ENCODE assay signal across 13 cellular contexts in genomic region chr3:193554790-193555189, GRCh38. TPM values are rescaled to one million over a fixed set of nuclear protein-coding genes. Genes with fewer than 3 reads are reported as not detected.
DNase-seq lines count a peak whose midpoint lies in the region; ATAC-seq lines count a peak whose summit lies in the region.
"Had no signal": no experiment of that assay in that cellular context is flagged by ENCODE, and none has a peak within 500 bp of the region (broad histone marks: within the 10 kb centered on the region; RNA-seq: fewer than 3 reads in every experiment).

ATP13A4 (minus strand) TSS chr3:193554895; CDS start chr3:193554799, 96 bp downstream.

- no peaks in the 10 kb centered on the region for H3K36me3 ChIP-seq in H7 (replicated peaks; ENCODE audit: control insufficient read depth, insufficient read depth, low read length)
- H3K36me3 ChIP-seq: ascending aorta had no signal

- DNase-seq in H7 (peak; percentile 38), caudate nucleus (lab: John Stamatoyannopoulos, UW) (peak in 31 of 61 donors; percentile 2 to 62 (median 16)), left kidney (ENCODE audit: low read depth, low spot score) (peak; percentile 58), renal cortical epithelial cell (ENCODE audit: low read depth) (peak; percentile 63), NCI-H2227 (lab: John Stamatoyannopoulos, UW; ENCODE audit: unreplicated experiment) (no peak), DMS153 treated with DMSO at 0.1 percent for 48 hours (lab: John Stamatoyannopoulos, UW; ENCODE audit: unreplicated experiment) (no peak), SW480 (ENCODE audit: low spot score) (no peak)
- DNase-seq: activated CD4-positive, alpha-beta T cell treated with anti-CD3 and anti-CD28 coated beads for 1 hour; activated T-cell treated with anti-CD3 and anti-CD28 coated beads, Interleukin-2, amount 50 U/mL, for 48 hours; NCI-H1436 treated with DMSO at 0.1 percent for 48 hours; nephron progenitor cell had no signal

- no peak for ATAC-seq in activated CD4-positive, CD25-positive, alpha-beta regulatory T cell treated with anti-CD3 and anti-CD28 coated beads, Interleukin-2, amount 50 U/mL, for 24 hours

- no peaks in the 10 kb centered on the region for H3K27me3 ChIP-seq in H7 (ENCODE audit: control insufficient read depth, insufficient read depth, low read length)
- H3K27me3 ChIP-seq: ascending aorta had no signal

- H3K27ac ChIP-seq in caudate nucleus (ENCODE audit: low read depth, low read length), result peak within 1 kb of the TSS; percentile 17
- H3K27ac ChIP-seq: ascending aorta had no signal

- H3K4me3 ChIP-seq in H7 (ENCODE audit: insufficient read depth, low read depth, low read length), result no peak within 1 kb of the TSS
- H3K4me3 ChIP-seq: ascending aorta had no signal

RNA-seq across cellular contexts. Expression of gene ATP13A4, which starts in this region (rescaled TPM):
- 0.14 and 0.81 TPM in 2 replicates for total RNA-seq in H7 (2014; rRNA removed; shearing (Covaris generic))
- 0.15 TPM in 1 of 2 replicates, not detected in the other for total RNA-seq in renal cortical epithelial cell
- total RNA-seq: ascending aorta had no signal

Comparison
In these comparisons a context has a peak if more than half of its experiments do, and no peak if none do; other contexts are left out.
1. Peak in DNase-seq in H7; RNA of the gene not detected or under 1 TPM.
2. Peak in DNase-seq in renal cortical epithelial cell; RNA of the gene not detected or under 1 TPM.
3. DNase-seq: peak in caudate nucleus (31 of 61) and left kidney (single experiment); none in NCI-H2227 (single experiment), DMS153 treated with DMSO at 0.1 percent for 48 hours (single experiment) and SW480 (single experiment).